Comparison of ENCODE assay signal across 7 cellular contexts in genomic region chr2:60555066-60555793, GRCh38. TPM values are rescaled to one million over a fixed set of nuclear protein-coding genes. Genes with fewer than 3 reads are reported as not detected.
A peak's percentile ranks its signal among the peaks of the same experiment; 100 is the strongest.
DNase-seq lines count a peak whose midpoint lies in the region; ATAC-seq, FAIRE-seq and TF ChIP-seq lines count a peak whose summit lies in the region.

No MANE protein-coding gene starts in this region.

- peak overlapping the region; percentile 97 for H3K4me3 Mint-ChIP-seq in astrocyte (ENCODE audit: unreplicated experiment)

- no peaks in the 10 kb centered on the region for H3K9me3 ChIP-seq in astrocyte (ENCODE audit: insufficient read depth, low read depth, low read length)
- no peaks in the 10 kb centered on the region for H3K9me3 ChIP-seq in iPS-18c (ENCODE audit: control insufficient read depth, insufficient read depth, low read length)
- H3K9me3 ChIP-seq in small intestine (ENCODE audit: control insufficient read depth, low read depth) = no peaks in the 10 kb centered on the region

- H3K27me3 ChIP-seq in astrocyte (ENCODE audit: insufficient read depth, low read length) = peaks cover 47% of the 10 kb centered on the region
- H3K27me3 ChIP-seq in small intestine (ENCODE audit: control insufficient read depth in 2 of 2, insufficient read depth in 2 of 2, low read length in 2 of 2) = peaks cover 0 to 12% of the 10 kb centered on the region in 2 donors

- no peak for FAIRE-seq in astrocyte (lab: Jason Lieb, UNC)
- no peak for FAIRE-seq in small intestine (lab: Jason Lieb, UNC)

- H3K9ac ChIP-seq in astrocyte (ENCODE audit: low read length) = peak overlapping the region; percentile 71

- ATAC-seq in GM21737 (IDR thresholded peaks at IDR 0.05; ENCODE audit: unreplicated experiment) (peak; percentile 27), SK-N-SH treated with all-trans-retinoic acid at 6 μM for 48 hours (peak; percentile 58)

- H3K4me3 ChIP-seq in GM12864 (ENCODE audit: low read depth, low read length) (peak overlapping the region; percentile 92), astrocyte (ENCODE audit: insufficient read depth, low read depth, low read length) (peak overlapping the region; percentile 83), iPS-18c (ENCODE audit: insufficient read depth, low read depth, low read length) (peak overlapping the region; percentile 79), small intestine (ENCODE audit: low read depth in 1 of 2, low read length in 2 of 2) (peak overlapping the region; percentile 62 to 74)

- no peaks in the 10 kb centered on the region for H3K36me3 Mint-ChIP-seq in astrocyte (ENCODE audit: low read depth, unreplicated experiment)

- 0 to 1% (median 1%) methylated on average over 41 to 43 of the region's 43 CpGs for WGBS in small intestine, 3 donors

- H3K9me3 Mint-ChIP-seq in astrocyte (ENCODE audit: unreplicated experiment) = no peaks in the 10 kb centered on the region

- H3K27me3 Mint-ChIP-seq in astrocyte (ENCODE audit: low read depth, unreplicated experiment) = peaks cover 7% of the 10 kb centered on the region

- no peak overlapping the region for H3K27ac Mint-ChIP-seq in astrocyte (ENCODE audit: unreplicated experiment)

- no peak overlapping the region for H3K27ac ChIP-seq in astrocyte (ENCODE audit: low read depth, low read length)
- peak overlapping the region; percentile 5 to 52 for H3K27ac ChIP-seq in small intestine (ENCODE audit: low read depth in 1 of 2, low read length in 1 of 2)

- peaks cover 22% of the 10 kb centered on the region for H3K79me2 ChIP-seq in astrocyte (ENCODE audit: insufficient read depth, low read length)

- H4K20me1 ChIP-seq in astrocyte (ENCODE audit: insufficient read depth, low read length) = no peaks in the 10 kb centered on the region

- peak; percentile 38 for TF ChIP-seq CTCF in GM12864 (IDR thresholded peaks at IDR 0.05; ENCODE audit: low read depth, low read length, missing control alignments)
- peak; percentile 27 for TF ChIP-seq CTCF in astrocyte (IDR thresholded peaks at IDR 0.05; ENCODE audit: insufficient read depth, low read depth, low read length)

- H3K4me1 Mint-ChIP-seq in astrocyte (ENCODE audit: low read depth, unreplicated experiment) = peaks cover 6% of the 10 kb centered on the region

- peak overlapping the region; percentile 94 for H2AFZ ChIP-seq in astrocyte (ENCODE audit: low read depth, low read length)

- DNase-seq in GM12864 (ENCODE audit: low read depth) (no peak), KG1 (lab: John Stamatoyannopoulos, UW) (peak; percentile 74), astrocyte (ENCODE audit: low read depth) (peak; percentile 51), small intestine (peak; percentile 83)

- no peaks in the 10 kb centered on the region for H3K36me3 ChIP-seq in astrocyte (ENCODE audit: insufficient read depth, low read length)
- no peaks in the 10 kb centered on the region for H3K36me3 ChIP-seq in small intestine (ENCODE audit: control insufficient read depth in 2 of 2, insufficient read depth in 2 of 2, low read length in 2 of 2)

- H3K4me2 ChIP-seq in astrocyte (ENCODE audit: low read length) = peak overlapping the region; percentile 99

- H3K4me1 ChIP-seq in astrocyte (ENCODE audit: insufficient read depth, low read length) (peaks cover 15% of the 10 kb centered on the region), small intestine (ENCODE audit: control insufficient read depth in 2 of 2, insufficient read depth in 1 of 2, low read depth in 1 of 2, low read length in 1 of 2) (peaks cover 0 to 4% of the 10 kb centered on the region in 2 donors)

TF ChIP-seq in SK-N-SH treated with all-trans-retinoic acid at 6 μM for 48 hours, 23 proteins besides CTCF, POLR2A, EP300 and RAD21:
- no peak for TF ChIP-seq BACH2 (CRISPR knock-in tag; IDR thresholded peaks at IDR 0.05; ENCODE audit: borderline replicate concordance)
- no peak for TF ChIP-seq ZC3H10 (CRISPR knock-in tag; IDR thresholded peaks at IDR 0.05)
- TF ChIP-seq, protein P1, sequence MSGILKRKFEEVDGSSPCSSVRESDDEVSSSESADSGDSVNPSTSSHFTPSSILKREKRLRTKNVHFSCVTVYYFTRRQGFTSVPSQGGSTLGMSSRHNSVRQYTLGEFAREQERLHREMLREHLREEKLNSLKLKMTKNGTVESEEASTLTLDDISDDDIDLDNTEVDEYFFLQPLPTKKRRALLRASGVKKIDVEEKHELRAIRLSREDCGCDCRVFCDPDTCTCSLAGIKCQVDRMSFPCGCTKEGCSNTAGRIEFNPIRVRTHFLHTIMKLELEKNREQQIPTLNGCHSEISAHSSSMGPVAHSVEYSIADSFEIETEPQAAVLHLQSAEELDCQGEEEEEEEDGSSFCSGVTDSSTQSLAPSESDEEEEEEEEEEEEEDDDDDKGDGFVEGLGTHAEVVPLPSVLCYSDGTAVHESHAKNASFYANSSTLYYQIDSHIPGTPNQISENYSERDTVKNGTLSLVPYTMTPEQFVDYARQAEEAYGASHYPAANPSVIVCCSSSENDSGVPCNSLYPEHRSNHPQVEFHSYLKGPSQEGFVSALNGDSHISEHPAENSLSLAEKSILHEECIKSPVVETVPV (CRISPR knock-in tag; IDR thresholded peaks at IDR 0.05) = no peak
- TF ChIP-seq CSDC2 (CRISPR knock-in tag; IDR thresholded peaks at IDR 0.05) = no peak
- no peak for TF ChIP-seq TOX (CRISPR knock-in tag; IDR thresholded peaks at IDR 0.05; ENCODE audit: borderline replicate concordance)
- TF ChIP-seq, protein P2, sequence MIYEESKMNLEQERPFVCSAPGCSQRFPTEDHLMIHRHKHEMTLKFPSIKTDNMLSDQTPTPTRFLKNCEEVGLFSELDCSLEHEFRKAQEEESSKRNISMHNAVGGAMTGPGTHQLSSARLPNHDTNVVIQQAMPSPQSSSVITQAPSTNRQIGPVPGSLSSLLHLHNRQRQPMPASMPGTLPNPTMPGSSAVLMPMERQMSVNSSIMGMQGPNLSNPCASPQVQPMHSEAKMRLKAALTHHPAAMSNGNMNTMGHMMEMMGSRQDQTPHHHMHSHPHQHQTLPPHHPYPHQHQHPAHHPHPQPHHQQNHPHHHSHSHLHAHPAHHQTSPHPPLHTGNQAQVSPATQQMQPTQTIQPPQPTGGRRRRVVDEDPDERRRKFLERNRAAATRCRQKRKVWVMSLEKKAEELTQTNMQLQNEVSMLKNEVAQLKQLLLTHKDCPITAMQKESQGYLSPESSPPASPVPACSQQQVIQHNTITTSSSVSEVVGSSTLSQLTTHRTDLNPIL (CRISPR knock-in tag; IDR thresholded peaks at IDR 0.05; ENCODE audit: low read depth) = no peak
- TF ChIP-seq ARNTL (CRISPR knock-in tag; IDR thresholded peaks at IDR 0.05; ENCODE audit: borderline replicate concordance, low read depth) = no peak
- no peak for TF ChIP-seq ZNF8 (CRISPR knock-in tag; IDR thresholded peaks at IDR 0.05)
- TF ChIP-seq, protein P3, sequence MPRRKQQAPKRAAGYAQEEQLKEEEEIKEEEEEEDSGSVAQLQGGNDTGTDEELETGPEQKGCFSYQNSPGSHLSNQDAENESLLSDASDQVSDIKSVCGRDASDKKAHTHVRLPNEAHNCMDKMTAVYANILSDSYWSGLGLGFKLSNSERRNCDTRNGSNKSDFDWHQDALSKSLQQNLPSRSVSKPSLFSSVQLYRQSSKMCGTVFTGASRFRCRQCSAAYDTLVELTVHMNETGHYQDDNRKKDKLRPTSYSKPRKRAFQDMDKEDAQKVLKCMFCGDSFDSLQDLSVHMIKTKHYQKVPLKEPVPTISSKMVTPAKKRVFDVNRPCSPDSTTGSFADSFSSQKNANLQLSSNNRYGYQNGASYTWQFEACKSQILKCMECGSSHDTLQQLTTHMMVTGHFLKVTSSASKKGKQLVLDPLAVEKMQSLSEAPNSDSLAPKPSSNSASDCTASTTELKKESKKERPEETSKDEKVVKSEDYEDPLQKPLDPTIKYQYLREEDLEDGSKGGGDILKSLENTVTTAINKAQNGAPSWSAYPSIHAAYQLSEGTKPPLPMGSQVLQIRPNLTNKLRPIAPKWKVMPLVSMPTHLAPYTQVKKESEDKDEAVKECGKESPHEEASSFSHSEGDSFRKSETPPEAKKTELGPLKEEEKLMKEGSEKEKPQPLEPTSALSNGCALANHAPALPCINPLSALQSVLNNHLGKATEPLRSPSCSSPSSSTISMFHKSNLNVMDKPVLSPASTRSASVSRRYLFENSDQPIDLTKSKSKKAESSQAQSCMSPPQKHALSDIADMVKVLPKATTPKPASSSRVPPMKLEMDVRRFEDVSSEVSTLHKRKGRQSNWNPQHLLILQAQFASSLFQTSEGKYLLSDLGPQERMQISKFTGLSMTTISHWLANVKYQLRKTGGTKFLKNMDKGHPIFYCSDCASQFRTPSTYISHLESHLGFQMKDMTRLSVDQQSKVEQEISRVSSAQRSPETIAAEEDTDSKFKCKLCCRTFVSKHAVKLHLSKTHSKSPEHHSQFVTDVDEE (CRISPR knock-in tag; IDR thresholded peaks at IDR 0.05) = no peak
- TF ChIP-seq TCF4 (CRISPR knock-in tag; IDR thresholded peaks at IDR 0.05; ENCODE audit: borderline replicate concordance) = no peak
- no peak for TF ChIP-seq GLIS3 (CRISPR knock-in tag; IDR thresholded peaks at IDR 0.05)
- TF ChIP-seq ISL1 (CRISPR knock-in tag; IDR thresholded peaks at IDR 0.05) = no peak
- no peak for TF ChIP-seq ZFP30 (CRISPR knock-in tag; IDR thresholded peaks at IDR 0.05)
- TF ChIP-seq ZFP3 (CRISPR knock-in tag; IDR thresholded peaks at IDR 0.05) = no peak
- no peak for TF ChIP-seq ZNF565 (CRISPR knock-in tag; conservative IDR thresholded peaks at IDR 0.05; ENCODE audit: low read depth)
- TF ChIP-seq ESRRG (CRISPR knock-in tag; IDR thresholded peaks at IDR 0.05) = no peak
- no peak for TF ChIP-seq RARB (CRISPR knock-in tag; IDR thresholded peaks at IDR 0.05)

RNA-seq across cellular contexts. Expression of gene BCL11A, which starts 1.8 kb away (rescaled TPM):
- total RNA-seq in astrocyte = 29.8 and 32.0 TPM in 2 replicates
- 10 to 100 TPM in 2 of 3 donors, 1 to 10 TPM in 1; 2.2 to 17.2 (median 10.7) TPM for polyA plus RNA-seq in small intestine
